Comparison of ENCODE assay signal across 8 cellular contexts in genomic region chr13:110138700-110139036, GRCh38.
DNase-seq lines count a peak whose midpoint lies in the region; ATAC-seq and TF ChIP-seq lines count a peak whose summit lies in the region.

No MANE protein-coding gene starts in this region.

- no peak overlapping the region for H2AK5ac ChIP-seq in mesenchymal stem cell (ENCODE audit: low read length, severe bottlenecking)

- CTCF ChIA-PET in MCF 10A (lab: Yijun Ruan, JAX): interaction anchor here (0.6 to 1.3 kb wide), 3 partner anchors 23 to 1178 kb away, joined by 3 to 4 read pairs (median 3); no protein-coding TSS in a partner anchor

- 61% methylated on average over 5 of the region's 8 CpGs for WGBS in mesenchymal stem cell
- 33% methylated on average over 8 of the region's 8 CpGs for WGBS in urinary bladder

- peak overlapping the region; percentile 16 for H4K8ac ChIP-seq in mesenchymal stem cell (ENCODE audit: low read length)

- H3K9me3 Mint-ChIP-seq in activated naive CD4-positive, alpha-beta T cell treated with anti-CD3 and anti-CD28 coated beads, Interleukin-2, amount 50 U/mL, for 24 hours: peaks cover 13% of the 10 kb centered on the region
- no peaks in the 10 kb centered on the region for H3K9me3 Mint-ChIP-seq in MCF 10A (ENCODE audit: unreplicated experiment)
- peaks cover 9% of the 10 kb centered on the region for H3K9me3 Mint-ChIP-seq in activated T-helper 1 cell treated with anti-CD3 and anti-CD28 coated beads, Interleukin-12 subunit alpha, Interleukin-12 subunit beta, Interleukin-2, Interleukin-4 antibody, amounts not matched to agents 30 ng/mL and 10 ng/mL and 1 ng/mL, durations not matched to agents 14 hours and 24 hours and 36 hours

- POLR2A ChIA-PET in MCF 10A (lab: Yijun Ruan, JAX): interaction anchor here (0.6 to 1.7 kb wide), 3 partner anchors 15 to 354 kb away, joined by 3 to 7 read pairs (median 3); no protein-coding TSS in a partner anchor

- TF ChIP-seq CTCF in MCF 10A (IDR thresholded peaks at IDR 0.05; ENCODE audit: unreplicated experiment): no peak
- no peak for TF ChIP-seq CTCF in GM20000 (IDR thresholded peaks at IDR 0.05; ENCODE audit: extremely low read depth, missing control alignments)

- BruUV-seq in MCF 10A (replicated peaks; lab: Mats Ljungman, UMichigan): TSS peak; percentile 39

- H3K4me2 ChIP-seq in mesenchymal stem cell (ENCODE audit: low read length, poor library complexity, severe bottlenecking): peak overlapping the region; percentile 86

- no peak overlapping the region for H3K14ac ChIP-seq in mesenchymal stem cell (ENCODE audit: low read length in 2 of 2)

- intact Hi-C loops in MCF 10A (cut with micrococcal nuclease): no loop called here
- intact Hi-C loops in activated T-helper 1 cell treated with anti-CD3 and anti-CD28 coated beads, Interleukin-12 subunit alpha, Interleukin-12 subunit beta, Interleukin-2, Interleukin-4 antibody, amounts not matched to agents 30 ng/mL and 10 ng/mL and 1 ng/mL, durations not matched to agents 14 hours and 24 hours and 36 hours (cut with micrococcal nuclease): loop anchor here (2.0 to 5.0 kb wide), 5 partner anchors 274 to 1921 kb away; partner anchors contain the start of genes ABHD13, ING1, IRS2 and LIG4

- peaks cover 0 to 10% of the 10 kb centered on the region in 2 experiments for H3K27me3 ChIP-seq in mesenchymal stem cell (ENCODE audit: control insufficient read depth in 1 of 2, insufficient read depth in 1 of 2, low read length in 2 of 2)

- no peak overlapping the region for H3K23ac ChIP-seq in mesenchymal stem cell (ENCODE audit: low read length in 2 of 2)

- no peak overlapping the region for H3K4me3 Mint-ChIP-seq in activated naive CD4-positive, alpha-beta T cell treated with anti-CD3 and anti-CD28 coated beads, Interleukin-2, amount 50 U/mL, for 24 hours
- peak overlapping the region; percentile 87 for H3K4me3 Mint-ChIP-seq in MCF 10A (ENCODE audit: unreplicated experiment)
- H3K4me3 Mint-ChIP-seq in activated T-helper 1 cell treated with anti-CD3 and anti-CD28 coated beads, Interleukin-12 subunit alpha, Interleukin-12 subunit beta, Interleukin-2, Interleukin-4 antibody, amounts not matched to agents 30 ng/mL and 10 ng/mL and 1 ng/mL, durations not matched to agents 14 hours and 24 hours and 36 hours: no peak overlapping the region

- H2BK15ac ChIP-seq in mesenchymal stem cell (ENCODE audit: low read depth, poor library complexity, severe bottlenecking): no peak overlapping the region

- no peaks in the 10 kb centered on the region for H3K36me3 Mint-ChIP-seq in activated naive CD4-positive, alpha-beta T cell treated with anti-CD3 and anti-CD28 coated beads, Interleukin-2, amount 50 U/mL, for 24 hours
- no peaks in the 10 kb centered on the region for H3K36me3 Mint-ChIP-seq in MCF 10A (ENCODE audit: insufficient read depth, unreplicated experiment)
- no peaks in the 10 kb centered on the region for H3K36me3 Mint-ChIP-seq in activated T-helper 1 cell treated with anti-CD3 and anti-CD28 coated beads, Interleukin-12 subunit alpha, Interleukin-12 subunit beta, Interleukin-2, Interleukin-4 antibody, amounts not matched to agents 30 ng/mL and 10 ng/mL and 1 ng/mL, durations not matched to agents 14 hours and 24 hours and 36 hours (ENCODE audit: low read depth)

- H3K9me3 ChIP-seq in mesenchymal stem cell (ENCODE audit: control insufficient read depth, low read length): peaks cover 14% of the 10 kb centered on the region

- no peak for ATAC-seq in HG03469 (IDR thresholded peaks at IDR 0.05; ENCODE audit: unreplicated experiment)

- H3K36me3 ChIP-seq in mesenchymal stem cell (ENCODE audit: control insufficient read depth in 1 of 2, insufficient read depth in 2 of 2, low read depth in 1 of 2, low read length in 2 of 2) (peaks cover 0 to 3% of the 10 kb centered on the region in 2 experiments), urinary bladder (ENCODE audit: insufficient read depth) (no peaks in the 10 kb centered on the region)

- no peak overlapping the region for H3K4ac ChIP-seq in mesenchymal stem cell (ENCODE audit: low read depth in 1 of 2, low read length in 2 of 2)

- H3K4me1 ChIP-seq in mesenchymal stem cell (ENCODE audit: control insufficient read depth, insufficient read depth, low read depth, low read length) (peaks cover 14% of the 10 kb centered on the region), urinary bladder (ENCODE audit: insufficient read depth) (no peaks in the 10 kb centered on the region)

- H4K91ac ChIP-seq in mesenchymal stem cell (ENCODE audit: low read length): no peak overlapping the region

- no peak overlapping the region for H2BK5ac ChIP-seq in mesenchymal stem cell (ENCODE audit: low read depth, low read length, poor library complexity, severe bottlenecking)

- peak overlapping the region; percentile 10 for H3K27ac Mint-ChIP-seq in activated naive CD4-positive, alpha-beta T cell treated with anti-CD3 and anti-CD28 coated beads, Interleukin-2, amount 50 U/mL, for 24 hours
- H3K27ac Mint-ChIP-seq in MCF 10A (ENCODE audit: low read depth, unreplicated experiment): peak overlapping the region; percentile 86
- H3K27ac Mint-ChIP-seq in activated T-helper 1 cell treated with anti-CD3 and anti-CD28 coated beads, Interleukin-12 subunit alpha, Interleukin-12 subunit beta, Interleukin-2, Interleukin-4 antibody, amounts not matched to agents 30 ng/mL and 10 ng/mL and 1 ng/mL, durations not matched to agents 14 hours and 24 hours and 36 hours: no peak overlapping the region

- H3K4me3 ChIP-seq in mesenchymal stem cell (ENCODE audit: insufficient read depth in 1 of 2, low read depth in 1 of 2, low read length in 2 of 2) (peak overlapping the region; percentile 59 to 81), urinary bladder (ENCODE audit: low read depth, low read length) (peak overlapping the region; percentile 41)

- peaks cover 17% of the 10 kb centered on the region for H3K27me3 Mint-ChIP-seq in activated naive CD4-positive, alpha-beta T cell treated with anti-CD3 and anti-CD28 coated beads, Interleukin-2, amount 50 U/mL, for 24 hours
- no peaks in the 10 kb centered on the region for H3K27me3 Mint-ChIP-seq in MCF 10A (ENCODE audit: insufficient read depth, unreplicated experiment)
- H3K27me3 Mint-ChIP-seq in activated T-helper 1 cell treated with anti-CD3 and anti-CD28 coated beads, Interleukin-12 subunit alpha, Interleukin-12 subunit beta, Interleukin-2, Interleukin-4 antibody, amounts not matched to agents 30 ng/mL and 10 ng/mL and 1 ng/mL, durations not matched to agents 14 hours and 24 hours and 36 hours (ENCODE audit: insufficient read depth): peaks cover 42% of the 10 kb centered on the region

- H3K4me1 Mint-ChIP-seq in activated naive CD4-positive, alpha-beta T cell treated with anti-CD3 and anti-CD28 coated beads, Interleukin-2, amount 50 U/mL, for 24 hours: peaks cover 10% of the 10 kb centered on the region
- no peaks in the 10 kb centered on the region for H3K4me1 Mint-ChIP-seq in MCF 10A (ENCODE audit: insufficient read depth, unreplicated experiment)
- peaks cover 10% of the 10 kb centered on the region for H3K4me1 Mint-ChIP-seq in activated T-helper 1 cell treated with anti-CD3 and anti-CD28 coated beads, Interleukin-12 subunit alpha, Interleukin-12 subunit beta, Interleukin-2, Interleukin-4 antibody, amounts not matched to agents 30 ng/mL and 10 ng/mL and 1 ng/mL, durations not matched to agents 14 hours and 24 hours and 36 hours (ENCODE audit: low read depth)

- H2BK12ac ChIP-seq in mesenchymal stem cell (ENCODE audit: low read length in 2 of 2): no peak overlapping the region

- H2BK120ac ChIP-seq in mesenchymal stem cell (ENCODE audit: low read depth, low read length): no peak overlapping the region

- H2AFZ ChIP-seq in mesenchymal stem cell (ENCODE audit: low read depth, low read length): no peak overlapping the region

- H3K18ac ChIP-seq in mesenchymal stem cell (ENCODE audit: low read depth in 1 of 2, low read length in 2 of 2): peak overlapping the region in 1 of 2 experiments; percentile 85

- H3K79me1 ChIP-seq in mesenchymal stem cell (replicated peaks; ENCODE audit: low read length, poor library complexity, severe bottlenecking): no peaks in the 10 kb centered on the region

- H3K27ac ChIP-seq in mesenchymal stem cell (ENCODE audit: low read length, poor library complexity, severe bottlenecking): no peak overlapping the region
- no peak overlapping the region for H3K27ac ChIP-seq in urinary bladder (ENCODE audit: low read depth)

- H3K9ac ChIP-seq in mesenchymal stem cell (ENCODE audit: low read length): peak overlapping the region; percentile 78

- DNase-seq in activated naive CD4-positive, alpha-beta T cell treated with Interleukin-2 at 50 U/mL for 16 hours: no peak
- DNase-seq in MCF 10A (ENCODE audit: unreplicated experiment) (no peak), mesenchymal stem cell (peak; percentile 57), GM20000 (ENCODE audit: low spot score) (no peak)
- no peak for DNase-seq in activated T-helper 1 cell treated with anti-CD3 and anti-CD28 coated beads, Interleukin-12 subunit alpha, Interleukin-12 subunit beta, Interleukin-2, Interleukin-4 antibody, amounts not matched to agents 30 ng/mL and 10 ng/mL and 1 ng/mL, durations not matched to agents 14 hours and 24 hours and 36 hours (ENCODE audit: low spot score)
